Comparison of ENCODE assay signal across 8 cellular contexts in genomic region chr1:65149753-65150463, GRCh38. TPM values are rescaled to one million over a fixed set of nuclear protein-coding genes. Genes with fewer than 3 reads are reported as not detected.
A peak's percentile ranks its signal among the peaks of the same experiment; 100 is the strongest.
DNase-seq lines count a peak whose midpoint lies in the region; ATAC-seq and TF ChIP-seq lines count a peak whose summit lies in the region.

No MANE protein-coding gene starts in this region.

- no peak for DNase-seq in activated CD4-positive, alpha-beta T cell treated with anti-CD3 and anti-CD28 coated beads, Interleukin-2, amount 10 ng/mL, durations not matched to agents 7 days and 5 days
- no peak for DNase-seq in activated CD4-positive, alpha-beta T cell treated with anti-CD3 and anti-CD28 coated beads, Interleukin-2, amount 50 U/mL, for 4 hours
- no peak for DNase-seq in right cardiac atrium
- DNase-seq in stimulated activated naive CD8-positive, alpha-beta T cell treated with anti-CD3 and anti-CD28 coated beads, Interleukin-15, amount 100 ng/mL, for 72 hours, result no peak
- no peak for DNase-seq in cerebellum (ENCODE audit: low spot score)
- DNase-seq in Ammon's horn (ENCODE audit: low spot score), result no peak
- no peak for DNase-seq in D341Med (ENCODE audit: low spot score)

- H3K4me3 Mint-ChIP-seq in activated CD4-positive, alpha-beta T cell treated with anti-CD3 and anti-CD28 coated beads, Interleukin-2, amount 10 ng/mL, durations not matched to agents 7 days and 5 days, result peak overlapping the region; percentile 86
- H3K4me3 Mint-ChIP-seq in stimulated activated naive CD8-positive, alpha-beta T cell treated with anti-CD3 and anti-CD28 coated beads, Interleukin-15, amount 100 ng/mL, for 72 hours, result peak overlapping the region; percentile 85 to 92

- peak overlapping the region; percentile 46 for H3K27ac Mint-ChIP-seq in activated CD4-positive, alpha-beta T cell treated with anti-CD3 and anti-CD28 coated beads, Interleukin-2, amount 10 ng/mL, durations not matched to agents 7 days and 5 days
- peak overlapping the region in 1 of 2 donors; percentile 49 for H3K27ac Mint-ChIP-seq in stimulated activated naive CD8-positive, alpha-beta T cell treated with anti-CD3 and anti-CD28 coated beads, Interleukin-15, amount 100 ng/mL, for 72 hours

- peaks cover 6% of the 10 kb centered on the region for H3K4me1 ChIP-seq in right cardiac atrium (ENCODE audit: control insufficient read depth, insufficient read depth, low read length)

- peaks cover 28% of the 10 kb centered on the region for H3K27me3 Mint-ChIP-seq in activated CD4-positive, alpha-beta T cell treated with anti-CD3 and anti-CD28 coated beads, Interleukin-2, amount 10 ng/mL, durations not matched to agents 7 days and 5 days
- H3K27me3 Mint-ChIP-seq in stimulated activated naive CD8-positive, alpha-beta T cell treated with anti-CD3 and anti-CD28 coated beads, Interleukin-15, amount 100 ng/mL, for 72 hours, result peaks cover 30% of the 10 kb centered on the region

- no peaks in the 10 kb centered on the region for H3K27me3 ChIP-seq in right cardiac atrium (ENCODE audit: control insufficient read depth, insufficient read depth)

- peaks cover 32% of the 10 kb centered on the region for H3K4me1 Mint-ChIP-seq in activated CD4-positive, alpha-beta T cell treated with anti-CD3 and anti-CD28 coated beads, Interleukin-2, amount 10 ng/mL, durations not matched to agents 7 days and 5 days
- H3K4me1 Mint-ChIP-seq in stimulated activated naive CD8-positive, alpha-beta T cell treated with anti-CD3 and anti-CD28 coated beads, Interleukin-15, amount 100 ng/mL, for 72 hours, result peaks cover 31% of the 10 kb centered on the region

- H3K27ac ChIP-seq in VCaP, result peak overlapping the region; percentile 85
- H3K27ac ChIP-seq in right cardiac atrium (ENCODE audit: low read length), result no peak overlapping the region

- H3K4me3 ChIP-seq in right cardiac atrium (ENCODE audit: low read length), result peak overlapping the region; percentile 63

- intact Hi-C loops in right cardiac atrium (cut with DNase I), result loop anchor here in 3 of 4 donors (10.0 kb wide), 3 partner anchors 55 to 75 kb away; no protein-coding TSS in a partner anchor

- ATAC-seq in right cardiac atrium, result no peak
- no peak for ATAC-seq in stimulated activated naive CD8-positive, alpha-beta T cell treated with anti-CD3 and anti-CD28 coated beads, Interleukin-15, amount 100 ng/mL, for 72 hours

- 77% methylated on average over 3 of the region's 3 CpGs for WGBS in right cardiac atrium

- H3K9me3 Mint-ChIP-seq in activated CD4-positive, alpha-beta T cell treated with anti-CD3 and anti-CD28 coated beads, Interleukin-2, amount 10 ng/mL, durations not matched to agents 7 days and 5 days, result no peaks in the 10 kb centered on the region
- no peaks in the 10 kb centered on the region for H3K9me3 Mint-ChIP-seq in stimulated activated naive CD8-positive, alpha-beta T cell treated with anti-CD3 and anti-CD28 coated beads, Interleukin-15, amount 100 ng/mL, for 72 hours

- peaks cover 10% of the 10 kb centered on the region for H3K36me3 Mint-ChIP-seq in activated CD4-positive, alpha-beta T cell treated with anti-CD3 and anti-CD28 coated beads, Interleukin-2, amount 10 ng/mL, durations not matched to agents 7 days and 5 days (ENCODE audit: low read depth)

- no peaks in the 10 kb centered on the region for H3K9me3 ChIP-seq in right cardiac atrium (ENCODE audit: control insufficient read depth, low read length)

- CTCF ChIA-PET in activated CD4-positive, alpha-beta T cell treated with anti-CD3 and anti-CD28 coated beads, Interleukin-2, amount 10 ng/mL, durations not matched to agents 7 days and 5 days (lab: Charles Lee), result interaction anchor here (0.8 to 1.0 kb wide), 2 partner anchors 10 to 16 kb away, joined by 3 read pairs; no protein-coding TSS in a partner anchor

- POLR2A ChIA-PET in activated CD4-positive, alpha-beta T cell treated with anti-CD3 and anti-CD28 coated beads, Interleukin-2, amount 10 ng/mL, durations not matched to agents 7 days and 5 days (lab: Charles Lee), result no interaction called here

- TF ChIP-seq CTCF in VCaP (conservative IDR thresholded peaks at IDR 0.05), result no peak

RNA-seq across cellular contexts. Expression of gene AK4, which starts 1.9 kb away (rescaled TPM):
- 10 to 100 TPM; 37.3 to 42.6 TPM for total RNA-seq in activated CD4-positive, alpha-beta T cell treated with anti-CD3 and anti-CD28 coated beads, Interleukin-2, amount 10 ng/mL, durations not matched to agents 7 days and 5 days
- total RNA-seq in right cardiac atrium, result 100 to 1,000 TPM in 1 of 4 donors, 10 to 100 TPM in 3; 75.1 to 102 (median 90.8) TPM
- polyA plus RNA-seq in right cardiac atrium, result 31.2 TPM
- 13.3 TPM for total RNA-seq in cerebellum
